Comparison of ENCODE assay signal across 1 cellular context in the genomic region with DNA sequence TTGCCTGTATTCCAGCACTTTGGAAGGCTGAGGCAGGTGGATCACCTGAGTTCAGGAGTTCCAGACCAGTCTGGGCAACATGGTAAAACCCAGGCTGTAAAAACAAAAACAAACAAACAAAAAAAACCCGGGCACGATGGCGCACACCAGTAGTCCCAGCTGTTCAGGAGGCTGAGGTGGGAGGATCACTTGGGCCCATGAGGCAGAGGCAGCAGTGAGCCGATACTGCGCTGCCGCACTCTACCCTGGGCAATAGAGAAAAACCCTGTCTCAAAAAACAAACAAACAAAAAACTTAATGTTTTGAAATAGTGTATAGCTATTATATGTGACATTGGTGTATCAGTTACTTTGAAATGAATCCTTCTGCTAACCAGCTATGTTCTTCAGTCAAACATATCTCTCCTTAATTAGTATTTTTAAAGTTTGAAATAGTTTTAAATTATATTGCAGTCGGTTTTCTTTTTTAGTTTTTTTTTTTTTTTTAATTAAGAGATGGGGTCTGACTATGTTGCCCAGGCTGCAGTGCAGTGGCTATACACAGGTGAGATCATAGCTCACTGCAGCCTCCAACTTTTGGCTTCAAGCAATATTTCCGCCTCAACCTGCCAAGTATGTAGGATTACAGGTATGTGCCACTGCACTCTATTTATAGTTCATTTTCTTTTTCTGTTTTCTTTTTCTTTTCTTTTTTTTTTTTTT.
A peak's percentile ranks its signal among the peaks of the same experiment; 100 is the strongest.
TF ChIP-seq lines count a peak whose summit lies in the region.

No MANE protein-coding gene starts in this region.

TF ChIP-seq in HepG2, 621 proteins besides CTCF, POLR2A, EP300 and RAD21:
- TF ChIP-seq ZNF121 (CRISPR knock-in tag; IDR thresholded peaks at IDR 0.05), result peak; percentile 63
- TF ChIP-seq, protein P1, sequence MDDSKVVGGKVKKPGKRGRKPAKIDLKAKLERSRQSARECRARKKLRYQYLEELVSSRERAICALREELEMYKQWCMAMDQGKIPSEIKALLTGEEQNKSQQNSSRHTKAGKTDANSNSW (CRISPR knock-in tag; IDR thresholded peaks at IDR 0.05; ENCODE audit: borderline replicate concordance), result no peak
